Comparison of ENCODE assay signal across 9 cellular contexts in the genomic region with DNA sequence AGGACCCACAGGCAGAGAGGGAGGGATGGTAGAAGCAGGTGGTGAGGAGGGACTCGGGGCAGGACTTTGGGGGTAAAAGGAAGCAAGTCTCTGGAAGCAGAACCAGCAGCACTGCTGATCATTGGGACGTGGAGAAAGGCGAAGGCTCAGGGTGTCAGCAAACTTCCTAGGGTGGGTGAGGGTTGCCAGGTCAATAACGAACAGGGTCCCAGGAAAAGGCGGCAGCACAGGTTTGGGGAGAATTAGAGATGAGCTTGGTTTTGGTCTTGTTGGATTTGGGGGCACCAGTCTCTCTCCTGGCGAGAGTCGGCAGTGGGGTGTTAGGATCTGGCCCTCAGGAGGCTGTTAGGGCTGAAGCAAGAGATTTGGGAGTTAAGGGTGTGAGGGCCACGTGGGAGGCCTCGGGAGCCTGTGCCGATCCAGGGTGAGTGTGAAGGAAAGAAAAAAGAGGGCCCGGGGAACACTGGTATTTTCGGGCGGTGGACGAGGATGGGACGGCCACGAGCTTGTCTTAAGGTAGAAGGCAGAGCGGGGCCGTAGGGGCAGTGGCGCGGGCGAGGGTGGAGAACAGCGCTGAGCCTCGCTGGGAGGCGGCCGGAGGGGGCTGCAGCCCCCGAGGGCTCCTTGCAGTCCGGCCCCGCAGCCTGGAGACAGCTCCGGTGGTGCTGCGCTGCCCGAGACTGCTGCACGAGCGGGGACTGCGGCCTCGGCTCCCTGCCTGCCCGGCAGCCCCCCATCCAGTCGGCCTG. TPM values are rescaled to one million over a fixed set of nuclear protein-coding genes. Genes with fewer than 3 reads are reported as not detected.
DNase-seq lines count a peak whose midpoint lies in the region; ATAC-seq, FAIRE-seq and TF ChIP-seq lines count a peak whose summit lies in the region.
"Had no signal": no experiment of that assay in that cellular context is flagged by ENCODE, and none has a peak within 500 bp of the region (broad histone marks: within the 10 kb centered on the region; RNA-seq: fewer than 3 reads in every experiment).

No MANE protein-coding gene starts in this region.

- H3K27me3 ChIP-seq in keratinocyte (ENCODE audit: control insufficient read depth, extremely low read depth, insufficient read depth, low read length) = no peaks in the 10 kb centered on the region
- H3K27me3 ChIP-seq in stomach = peaks cover 0 to 36% (median 22%) of the 10 kb centered on the region in 3 donors

- dilution Hi-C loops in keratinocyte (cut with MboI; ENCODE audit: extremely low pct_ligation_motif_present, low sequenced_read_pairs) = no loop called here

- H3K9me3 Mint-ChIP-seq in activated CD4-positive, alpha-beta T cell treated with anti-CD3 and anti-CD28 coated beads for 36 hours (ENCODE audit: low read depth) = no peaks in the 10 kb centered on the region
- H3K9me3 Mint-ChIP-seq in activated T-helper 2 cell treated with anti-CD3 and anti-CD28 coated beads, Interferon-gamma antibody, Interleukin-2, Interleukin-4, amounts not matched to agents 10 μg/mL and 5 μg/mL and 100 μg/mL, durations not matched to agents 14 hours and 24 hours and 36 hours = no peaks in the 10 kb centered on the region

- peaks cover 42% of the 10 kb centered on the region for H3K27me3 Mint-ChIP-seq in activated CD4-positive, alpha-beta T cell treated with anti-CD3 and anti-CD28 coated beads for 36 hours
- peaks cover 43% of the 10 kb centered on the region for H3K27me3 Mint-ChIP-seq in activated T-helper 2 cell treated with anti-CD3 and anti-CD28 coated beads, Interferon-gamma antibody, Interleukin-2, Interleukin-4, amounts not matched to agents 10 μg/mL and 5 μg/mL and 100 μg/mL, durations not matched to agents 14 hours and 24 hours and 36 hours (ENCODE audit: low read depth)

- no peak for TF ChIP-seq EP300 in stomach (IDR thresholded peaks at IDR 0.05)

- POLR2A ChIA-PET in activated CD4-positive, alpha-beta T cell treated with anti-CD3 and anti-CD28 coated beads for 36 hours (lab: Charles Lee) = no interaction called here

- intact Hi-C loops in activated CD4-positive, alpha-beta T cell treated with anti-CD3 and anti-CD28 coated beads for 36 hours (cut with DNase I, micrococcal nuclease) = loop anchor here in 1 of 2 experiments (2.0 kb wide), 2 partner anchors 15 to 55 kb away; a partner anchor contains a TSS
- intact Hi-C loops in activated T-helper 2 cell treated with anti-CD3 and anti-CD28 coated beads, Interferon-gamma antibody, Interleukin-2, Interleukin-4, amounts not matched to agents 10 μg/mL and 5 μg/mL and 100 μg/mL, durations not matched to agents 14 hours and 24 hours and 36 hours (cut with micrococcal nuclease) = no loop called here
- intact Hi-C loops in stomach (cut with DNase I; ENCODE audit: low total_unique reads) = no loop called here

- FAIRE-seq in keratinocyte (lab: Jason Lieb, UNC) = no peak
- FAIRE-seq: D721Med had no signal

- CTCF ChIA-PET in activated CD4-positive, alpha-beta T cell treated with anti-CD3 and anti-CD28 coated beads for 36 hours (lab: Charles Lee) = interaction anchor here (0.6 to 2.9 kb wide), 7 partner anchors 9 to 69 kb away, joined by 3 to 12 read pairs (median 3); a partner anchor contains a TSS

- no peak for ATAC-seq in activated CD4-positive, alpha-beta T cell treated with anti-CD3 and anti-CD28 coated beads for 36 hours

- no peak for TF ChIP-seq CTCF in keratinocyte (optimal IDR thresholded peaks at IDR 0.05 in 1 of 3, IDR thresholded peaks at IDR 0.05 in 1 of 3, conservative IDR thresholded peaks at IDR 0.05 in 1 of 3; ENCODE audit: extremely low read depth in 1 of 3, insufficient read depth in 2 of 3, low read length in 3 of 3)
- no peak for TF ChIP-seq CTCF in stomach (IDR thresholded peaks at IDR 0.05)

- H2AFZ ChIP-seq in keratinocyte (ENCODE audit: control insufficient read depth, low read length) = peak overlapping the region; percentile 73

- peaks cover 13% of the 10 kb centered on the region for H3K4me1 Mint-ChIP-seq in activated CD4-positive, alpha-beta T cell treated with anti-CD3 and anti-CD28 coated beads for 36 hours
- peaks cover 21% of the 10 kb centered on the region for H3K4me1 Mint-ChIP-seq in activated T-helper 2 cell treated with anti-CD3 and anti-CD28 coated beads, Interferon-gamma antibody, Interleukin-2, Interleukin-4, amounts not matched to agents 10 μg/mL and 5 μg/mL and 100 μg/mL, durations not matched to agents 14 hours and 24 hours and 36 hours (ENCODE audit: low read depth)

- H3K36me3 Mint-ChIP-seq in activated CD4-positive, alpha-beta T cell treated with anti-CD3 and anti-CD28 coated beads for 36 hours (ENCODE audit: low read depth) = no peaks in the 10 kb centered on the region
- H3K36me3 Mint-ChIP-seq in activated T-helper 2 cell treated with anti-CD3 and anti-CD28 coated beads, Interferon-gamma antibody, Interleukin-2, Interleukin-4, amounts not matched to agents 10 μg/mL and 5 μg/mL and 100 μg/mL, durations not matched to agents 14 hours and 24 hours and 36 hours (ENCODE audit: low read depth) = no peaks in the 10 kb centered on the region

- H3K9me3 ChIP-seq in keratinocyte (ENCODE audit: control insufficient read depth, low read depth, low read length) (no peaks in the 10 kb centered on the region), stomach (no peaks in the 10 kb centered on the region)

- DNase-seq in activated CD4-positive, alpha-beta T cell treated with anti-CD3 and anti-CD28 coated beads for 36 hours = no peak
- no peak for DNase-seq in activated CD4-positive, alpha-beta T cell treated with anti-CD3 and anti-CD28 coated beads, Interleukin-2, amount 50 U/mL, for 1 hour
- DNase-seq in activated T-helper 2 cell treated with anti-CD3 and anti-CD28 coated beads, Interferon-gamma antibody, Interleukin-2, Interleukin-4, amounts not matched to agents 10 μg/mL and 5 μg/mL and 100 μg/mL, durations not matched to agents 14 hours and 24 hours and 36 hours (ENCODE audit: low spot score) = no peak
- DNase-seq in keratinocyte (ENCODE audit: low read depth, low spot score) (no peak), stomach (no peak), NCI-H1092 treated with DMSO at 0.1 percent for 48 hours (lab: John Stamatoyannopoulos, UW) (no peak), NCI-H1436 (lab: John Stamatoyannopoulos, UW) (no peak), NCI-H82 treated with DMSO at 0.1 percent for 48 hours (lab: John Stamatoyannopoulos, UW; ENCODE audit: unreplicated experiment) (no peak)

- H3K27ac ChIP-seq in keratinocyte (ENCODE audit: control insufficient read depth, insufficient read depth, low read length) (no peak overlapping the region), stomach (peak overlapping the region in 2 of 5 donors; percentile 44 to 66)

- H3K36me3 ChIP-seq in keratinocyte (ENCODE audit: control insufficient read depth in 2 of 2, extremely low read depth in 1 of 2, insufficient read depth in 2 of 2, low read length in 2 of 2) = no peaks in the 10 kb centered on the region
- H3K36me3 ChIP-seq in stomach = no peaks in the 10 kb centered on the region

- no peak for TF ChIP-seq POLR2A in stomach (IDR thresholded peaks at IDR 0.05)

- H3K4me1 ChIP-seq in keratinocyte (ENCODE audit: control insufficient read depth, extremely low read depth, insufficient read depth, low read length) = peaks cover 35% of the 10 kb centered on the region
- peaks cover 23 to 42% (median 28%) of the 10 kb centered on the region in 4 donors for H3K4me1 ChIP-seq in stomach

- H3K4me3 Mint-ChIP-seq in activated CD4-positive, alpha-beta T cell treated with anti-CD3 and anti-CD28 coated beads for 36 hours = peak overlapping the region; percentile 67
- H3K4me3 Mint-ChIP-seq in activated T-helper 2 cell treated with anti-CD3 and anti-CD28 coated beads, Interferon-gamma antibody, Interleukin-2, Interleukin-4, amounts not matched to agents 10 μg/mL and 5 μg/mL and 100 μg/mL, durations not matched to agents 14 hours and 24 hours and 36 hours (ENCODE audit: low read depth) = peak overlapping the region; percentile 84

- peaks cover 36% of the 10 kb centered on the region for H3K79me2 ChIP-seq in keratinocyte (ENCODE audit: control insufficient read depth, insufficient read depth, low read length)

- 19 to 30% (median 21%) methylated on average over 28 to 37 of the region's 37 CpGs for WGBS in stomach, 5 donors

- no peaks in the 10 kb centered on the region for H3K9me1 ChIP-seq in keratinocyte (ENCODE audit: control insufficient read depth, extremely low read depth, insufficient read depth, low read length)

- no peaks in the 10 kb centered on the region for H4K20me1 ChIP-seq in keratinocyte (ENCODE audit: control insufficient read depth, extremely low read depth, insufficient read depth, low read length)

- H3K9ac ChIP-seq in keratinocyte (ENCODE audit: control insufficient read depth, extremely low read depth, insufficient read depth, low read length) = peak overlapping the region; percentile 87

- H3K4me2 ChIP-seq in keratinocyte (ENCODE audit: control insufficient read depth, extremely low read depth, insufficient read depth, low read depth, low read length) = peak overlapping the region; percentile 94

- peak overlapping the region; percentile 52 for H3K27ac Mint-ChIP-seq in activated CD4-positive, alpha-beta T cell treated with anti-CD3 and anti-CD28 coated beads for 36 hours
- H3K27ac Mint-ChIP-seq in activated T-helper 2 cell treated with anti-CD3 and anti-CD28 coated beads, Interferon-gamma antibody, Interleukin-2, Interleukin-4, amounts not matched to agents 10 μg/mL and 5 μg/mL and 100 μg/mL, durations not matched to agents 14 hours and 24 hours and 36 hours = peak overlapping the region; percentile 70

- H3K4me3 ChIP-seq in keratinocyte (ENCODE audit: control insufficient read depth in 2 of 3, extremely low read depth in 1 of 3, insufficient read depth in 2 of 3, low read depth in 1 of 3, low read length in 3 of 3) (peak overlapping the region; percentile 38 to 93 (median 90)), stomach (peak overlapping the region; percentile 53 to 74 (median 60))

RNA-seq across cellular contexts. Expression of a gene that starts 0.8 kb away (rescaled TPM):
- total RNA-seq in activated CD4-positive, alpha-beta T cell treated with anti-CD3 and anti-CD28 coated beads for 36 hours = 1 to 10 TPM; 1.9 to 2.2 TPM
- total RNA-seq in activated T-helper 2 cell treated with anti-CD3 and anti-CD28 coated beads, Interferon-gamma antibody, Interleukin-2, Interleukin-4, amounts not matched to agents 10 μg/mL and 5 μg/mL and 100 μg/mL, durations not matched to agents 14 hours and 24 hours and 36 hours = 3.6 and 4.2 TPM in 2 replicates
- 43.8 to 50.0 TPM (median 47.1 TPM) in 3 replicates for polyA plus RNA-seq in keratinocyte
- 3.1 TPM for polyA plus RNA-seq in keratinocyte (2011; ENCODE audit: low read depth)
- 29.8 and 33.5 TPM in 2 replicates for polyA plus RNA-seq in keratinocyte (2011; cell fraction: cytosol; rRNA removed)
- polyA plus RNA-seq in keratinocyte (2011; cell fraction: nucleus; rRNA removed) = 49.0 and 54.2 TPM in 2 replicates
- polyA plus RNA-seq in keratinocyte (2012; ENCODE audit: low replicate concordance) = 12.0 and 33.5 TPM in 2 replicates
- polyA minus RNA-seq in keratinocyte = 32.3 to 42.4 TPM (median 41.9 TPM) in 3 replicates
- polyA minus RNA-seq in keratinocyte (2011; cell fraction: cytosol; rRNA and poly(A)+ RNA removed) = 39.5 TPM
- 32.8 and 46.5 TPM in 2 replicates for polyA minus RNA-seq in keratinocyte (2011; cell fraction: nucleus; rRNA and poly(A)+ RNA removed)
- total RNA-seq in stomach = 10 to 100 TPM in 1 of 5 donors, 1 to 10 TPM in 1, under 1 TPM in 1, not detected in 2; 0.72 to 18.8 (median 3.5) TPM
- 1 to 10 TPM in 1 of 3 donors, under 1 TPM in 2; 0.25 to 6.3 (median 0.61) TPM for polyA plus RNA-seq in stomach

RNA-seq across cellular contexts. Expression of a gene that starts 55.4 kb away (rescaled TPM):
- total RNA-seq in activated CD4-positive, alpha-beta T cell treated with anti-CD3 and anti-CD28 coated beads for 36 hours = 10 to 100 TPM; 11.2 to 11.7 TPM
- 12.8 and 14.2 TPM in 2 replicates for total RNA-seq in activated T-helper 2 cell treated with anti-CD3 and anti-CD28 coated beads, Interferon-gamma antibody, Interleukin-2, Interleukin-4, amounts not matched to agents 10 μg/mL and 5 μg/mL and 100 μg/mL, durations not matched to agents 14 hours and 24 hours and 36 hours
- polyA plus RNA-seq in keratinocyte (41.9 to 47.1 TPM (median 43.4 TPM) in 3 replicates), stomach (10 to 100 TPM; 29.8 to 43.5 (median 36.4) TPM)
- 49.8 TPM for polyA plus RNA-seq in keratinocyte (2011; ENCODE audit: low read depth)
- polyA plus RNA-seq in keratinocyte (2011; cell fraction: cytosol; rRNA removed) = 34.4 and 47.7 TPM in 2 replicates
- polyA plus RNA-seq in keratinocyte (2011; cell fraction: nucleus; rRNA removed) = 20.4 and 25.9 TPM in 2 replicates
- polyA plus RNA-seq in keratinocyte (2012; ENCODE audit: low replicate concordance) = 21.6 and 37.5 TPM in 2 replicates
- polyA minus RNA-seq in keratinocyte = 7.3 to 20.1 TPM (median 19.1 TPM) in 3 replicates
- 31.7 TPM for polyA minus RNA-seq in keratinocyte (2011; cell fraction: cytosol; rRNA and poly(A)+ RNA removed)
- polyA minus RNA-seq in keratinocyte (2011; cell fraction: nucleus; rRNA and poly(A)+ RNA removed) = 1.5 and 6.3 TPM in 2 replicates
- 10 to 100 TPM in 2 of 5 donors, 1 to 10 TPM in 2, not detected in 1; 4.5 to 20.0 (median 10.2) TPM for total RNA-seq in stomach

RNA-seq across cellular contexts. Expression of a gene that starts 55.5 kb away (rescaled TPM):
- 10 to 100 TPM; 21.1 to 22.0 TPM for total RNA-seq in activated CD4-positive, alpha-beta T cell treated with anti-CD3 and anti-CD28 coated beads for 36 hours
- total RNA-seq in activated T-helper 2 cell treated with anti-CD3 and anti-CD28 coated beads, Interferon-gamma antibody, Interleukin-2, Interleukin-4, amounts not matched to agents 10 μg/mL and 5 μg/mL and 100 μg/mL, durations not matched to agents 14 hours and 24 hours and 36 hours = 32.7 and 35.3 TPM in 2 replicates
- polyA plus RNA-seq in keratinocyte = 7.1 to 14.3 TPM (median 8.3 TPM) in 3 replicates
- polyA plus RNA-seq in keratinocyte (2011; ENCODE audit: low read depth) = 21.4 TPM
- polyA plus RNA-seq in keratinocyte (2011; cell fraction: cytosol; rRNA removed) = 10.2 and 12.3 TPM in 2 replicates
- polyA plus RNA-seq in keratinocyte (2011; cell fraction: nucleus; rRNA removed) = 23.6 and 25.3 TPM in 2 replicates
- polyA plus RNA-seq in keratinocyte (2012; ENCODE audit: low replicate concordance) = 24.5 and 29.2 TPM in 2 replicates
- 3.9 to 16.3 TPM (median 9.0 TPM) in 3 replicates for polyA minus RNA-seq in keratinocyte
- polyA minus RNA-seq in keratinocyte (2011; cell fraction: cytosol; rRNA and poly(A)+ RNA removed) = 13.4 TPM
- polyA minus RNA-seq in keratinocyte (2011; cell fraction: nucleus; rRNA and poly(A)+ RNA removed) = 25.6 and 29.1 TPM in 2 replicates
- 1,000 to 10,000 TPM in 1 of 5 donors, 10 to 100 TPM in 4; 44.6 to 1,106 (median 63.6) TPM for total RNA-seq in stomach
- 10 to 100 TPM; 12.6 to 16.2 (median 14.1) TPM for polyA plus RNA-seq in stomach
